ENCODE assay signal across 14 cellular contexts in the genomic region with DNA sequence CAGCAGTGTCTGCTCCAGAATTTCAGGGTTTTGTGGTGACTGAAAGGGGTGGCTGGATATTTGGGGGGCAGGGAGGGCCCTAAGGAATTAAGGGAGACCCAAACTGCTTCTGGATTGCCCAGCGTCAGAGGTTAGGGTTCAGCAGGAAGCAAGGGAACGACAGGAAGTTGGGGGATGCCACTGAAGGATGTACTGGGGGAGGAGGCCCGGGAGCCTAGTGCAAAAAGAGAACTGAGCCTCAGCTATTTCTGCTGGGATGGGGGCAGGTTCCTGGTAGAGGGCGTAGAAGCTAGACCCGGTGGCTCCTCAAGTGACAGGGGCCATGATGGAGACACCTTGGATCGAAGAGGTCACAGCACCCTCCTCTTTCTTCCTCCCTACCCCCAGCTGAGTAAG. TPM values are rescaled to one million over a fixed set of nuclear protein-coding genes. Genes with fewer than 3 reads are reported as not detected.
A peak's percentile ranks its signal among the peaks of the same experiment; 100 is the strongest.
DNase-seq lines count a peak whose midpoint lies in the region; ATAC-seq and TF ChIP-seq lines count a peak whose summit lies in the region.
"Had no signal": no experiment of that assay in that cellular context is flagged by ENCODE, and none has a peak within 500 bp of the region (broad histone marks: within the 10 kb centered on the region; RNA-seq: fewer than 3 reads in every experiment).

No MANE protein-coding gene starts in this region.

- DNase-seq in Ammon's horn (ENCODE audit: low spot score) (peak; percentile 19), ACHN (no peak), midbrain (lab: John Stamatoyannopoulos, UW) (no peak), NCI-H1105 treated with DMSO at 0.1 percent for 48 hours (lab: John Stamatoyannopoulos, UW) (no peak)
- DNase-seq: activated naive CD4-positive, alpha-beta T cell treated with anti-CD3 and anti-CD28 coated beads, Interleukin-2, amount 10 ng/mL, durations not matched to agents 7 days and 5 days; EL; foreskin melanocyte; left lung; NCI-H526 had no signal

- no peaks in the 10 kb centered on the region; the same call in 1 of the 2 replicates for H3K27me3 ChIP-seq in HUES6 (ENCODE audit: control insufficient read depth, insufficient read depth, low read length)
- H3K27me3 ChIP-seq in gastroesophageal sphincter, result peaks cover 92% of the 10 kb centered on the region

- TF ChIP-seq CTCF in WI38 (IDR thresholded peaks at IDR 0.05; ENCODE audit: low read depth, low read length) (no peak), gastroesophageal sphincter (IDR thresholded peaks at IDR 0.05) (no peak)

- TF ChIP-seq POLR2A in gastroesophageal sphincter (IDR thresholded peaks at IDR 0.05), result no peak

- no peak for TF ChIP-seq EP300 in gastroesophageal sphincter (IDR thresholded peaks at IDR 0.05)

- ATAC-seq in gastroesophageal sphincter, result no peak

- in situ Hi-C loops in ACHN (cut with HindIII; ENCODE audit: low pct_ligation_motif_present, low pct_unique_long_range_greater_than_20kb, low sequenced_read_pairs), result no loop called here

- H3K36me3 ChIP-seq in HUES6 (ENCODE audit: control insufficient read depth, insufficient read depth, low read length) (peaks cover 45% of the 10 kb centered on the region), gastroesophageal sphincter (no peaks in the 10 kb centered on the region)
- H3K36me3 ChIP-seq: left lung had no signal

- WGBS in gastroesophageal sphincter (ENCODE audit: low coverage in 1 of 2), 2 donors, result 33 to 62% methylated on average over 3 to 6 of the region's 6 CpGs

- H3K9me3 ChIP-seq in HUES6 (ENCODE audit: control insufficient read depth, insufficient read depth, low read depth, low read length) (no peaks in the 10 kb centered on the region), iPS-18c (ENCODE audit: control insufficient read depth, insufficient read depth, low read length) (no peaks in the 10 kb centered on the region), gastroesophageal sphincter (no peaks in the 10 kb centered on the region)
- H3K9me3 ChIP-seq: left lung had no signal

- H3K9ac ChIP-seq in HUES6 (ENCODE audit: low read length), result peak overlapping the region; percentile 21

- H3K27ac ChIP-seq in HUES6 (ENCODE audit: low read depth, low read length) (no peak overlapping the region), gastroesophageal sphincter (no peak overlapping the region)
- H3K27ac ChIP-seq: coronary artery, left lung had no signal

- H3K4me1 ChIP-seq in HUES6 (ENCODE audit: control insufficient read depth, insufficient read depth, low read length) (peaks cover 43% of the 10 kb centered on the region), gastroesophageal sphincter (peaks cover 0 to 12% (median 5%) of the 10 kb centered on the region in 3 donors)

- peak overlapping the region; percentile 82 for H3K4me3 ChIP-seq in HUES6 (ENCODE audit: low read depth, low read length)
- H3K4me3 ChIP-seq in WI38 (ENCODE audit: low read depth, low read length), result peak overlapping the region; percentile 60
- peak overlapping the region; percentile 73 for H3K4me3 ChIP-seq in iPS-18c (ENCODE audit: insufficient read depth, low read depth, low read length)
- no peak overlapping the region for H3K4me3 ChIP-seq in gastroesophageal sphincter

RNA-seq across cellular contexts. Expression of a gene that starts 1.1 kb away (rescaled TPM):
- 1 to 10 TPM in 3 of 4 donors, not detected in 1; 1.1 to 2.1 (median 1.2) TPM for total RNA-seq in gastroesophageal sphincter

RNA-seq across cellular contexts. Expression of a gene that starts 24.9 kb away (rescaled TPM):
- total RNA-seq in gastroesophageal sphincter, result 100 to 1,000 TPM; 129 to 232 (median 166) TPM

Comparison
In these comparisons a context has a peak if more than half of its experiments do, and no peak if none do; other contexts are left out.
1. H3K4me3 ChIP-seq: peak in HUES6 (single experiment), WI38 (single experiment) and iPS-18c (single experiment); none in gastroesophageal sphincter (0 of 2).